In genomic region chr5:56900858-56901578, GRCh38 we compare ENCODE assay signal across 8 cellular contexts. TPM values are rescaled to one million over a fixed set of nuclear protein-coding genes. Genes with fewer than 3 reads are reported as not detected.
A peak's percentile ranks its signal among the peaks of the same experiment; 100 is the strongest.
DNase-seq lines count a peak whose midpoint lies in the region; ATAC-seq and TF ChIP-seq lines count a peak whose summit lies in the region.

No MANE protein-coding gene starts in this region.

- H3K9me3 Mint-ChIP-seq in effector memory CD8-positive, alpha-beta T cell: no peaks in the 10 kb centered on the region
- H3K9me3 Mint-ChIP-seq in mesothelial cell of epicardium: peaks cover 8% of the 10 kb centered on the region

- no peaks in the 10 kb centered on the region for H3K4me1 Mint-ChIP-seq in effector memory CD8-positive, alpha-beta T cell (ENCODE audit: low read depth in 2 of 2)
- H3K4me1 Mint-ChIP-seq in mesothelial cell of epicardium: no peaks in the 10 kb centered on the region

- H3K36me3 Mint-ChIP-seq in effector memory CD8-positive, alpha-beta T cell (ENCODE audit: insufficient read depth): peaks cover 3% of the 10 kb centered on the region
- H3K36me3 Mint-ChIP-seq in mesothelial cell of epicardium: peaks cover 6% of the 10 kb centered on the region

- in situ Hi-C loops in KBM-7 (cut with MboI; ENCODE audit: low pct_unique_long_range_greater_than_20kb, low sequenced_read_pairs): no loop called here

- TF ChIP-seq CTCF in mesothelial cell of epicardium (IDR thresholded peaks at IDR 0.05; ENCODE audit: unreplicated experiment): peak; percentile 69

- no peak overlapping the region for H3K4me3 Mint-ChIP-seq in effector memory CD8-positive, alpha-beta T cell
- H3K4me3 Mint-ChIP-seq in mesothelial cell of epicardium: no peak overlapping the region

- H3K27ac Mint-ChIP-seq in effector memory CD8-positive, alpha-beta T cell: no peak overlapping the region
- no peak overlapping the region for H3K27ac Mint-ChIP-seq in mesothelial cell of epicardium

- peak; percentile 49 for DNase-seq in stimulated activated CD4-positive, alpha-beta T cell treated with anti-CD3 and anti-CD28 coated beads, Interleukin-4, amount 100 ng/mL, for 24 hours
- no peak for DNase-seq in stimulated activated CD4-positive, alpha-beta T cell treated with anti-CD3 and anti-CD28 coated beads, Interleukin-4, amount 100 ng/mL, for 4 hours
- peak; percentile 85 for DNase-seq in KBM-7
- peak; percentile 41 for DNase-seq in SKM-1 (lab: John Stamatoyannopoulos, UW; ENCODE audit: unreplicated experiment)
- peak; percentile 43 to 52 (median 45) for DNase-seq in effector memory CD8-positive, alpha-beta T cell
- DNase-seq in mesothelial cell of epicardium (ENCODE audit: low spot score in 2 of 2, unreplicated experiment in 2 of 2): no peak

- H3K27me3 Mint-ChIP-seq in effector memory CD8-positive, alpha-beta T cell: no peaks in the 10 kb centered on the region
- H3K27me3 Mint-ChIP-seq in mesothelial cell of epicardium (ENCODE audit: low read depth): no peaks in the 10 kb centered on the region

- peak; percentile 64 for ATAC-seq in effector memory CD8-positive, alpha-beta T cell (replicated peaks)
- no peak for ATAC-seq in GM18867 (IDR thresholded peaks at IDR 0.05; ENCODE audit: unreplicated experiment)
- no peak for ATAC-seq in GM19395 (IDR thresholded peaks at IDR 0.05; ENCODE audit: unreplicated experiment)

RNA-seq across cellular contexts. Expression of gene SETD9, which starts 8.4 kb away (rescaled TPM):
- 13.1 to 15.6 TPM (median 15.2 TPM) in 3 replicates for total RNA-seq in mesothelial cell of epicardium

RNA-seq across cellular contexts. Expression of gene MIER3, which starts 50.9 kb away (rescaled TPM):
- 31.1 to 40.8 TPM (median 37.2 TPM) in 3 replicates for total RNA-seq in mesothelial cell of epicardium

Comparison
In these comparisons a context has a peak if more than half of its experiments do, and no peak if none do; other contexts are left out.
1. DNase-seq: peak in stimulated activated CD4-positive, alpha-beta T cell treated with anti-CD3 and anti-CD28 coated beads, Interleukin-4, amount 100 ng/mL, for 24 hours (single experiment), KBM-7 (single experiment), SKM-1 (single experiment) and effector memory CD8-positive, alpha-beta T cell (3 of 3); none in stimulated activated CD4-positive, alpha-beta T cell treated with anti-CD3 and anti-CD28 coated beads, Interleukin-4, amount 100 ng/mL, for 4 hours (0 of 2) and mesothelial cell of epicardium (0 of 2).